ENCODE assay signal across 1 cellular context in genomic region chr14:71358209-71358931, GRCh38.
TF ChIP-seq lines count a peak whose summit lies in the region.

No MANE protein-coding gene starts in this region.

TF ChIP-seq in GM12878, 131 proteins besides CTCF, POLR2A, EP300 and RAD21 (continued from another document):
- TF ChIP-seq MAX (IDR thresholded peaks at IDR 0.05; ENCODE audit: low read depth, low read length) (no peak), EED (IDR thresholded peaks at IDR 0.05; ENCODE audit: low read depth) (peak; percentile 76; the same call in 1 of the 2 replicates), ATF7 (IDR thresholded peaks at IDR 0.05; ENCODE audit: low read depth) (peak; percentile 53), MEF2B (IDR thresholded peaks at IDR 0.05; ENCODE audit: partially characterized antibody, poor library complexity, severe bottlenecking) (peak; percentile 73), ETV6 (conservative IDR thresholded peaks at IDR 0.05 in 1 of 2, IDR thresholded peaks at IDR 0.05 in 1 of 2; ENCODE audit: borderline replicate concordance in 1 of 2, low read depth in 1 of 2) (0 out of 4 replicates have a peak, but pooled peaks of 1 of the 2 experiments have one; percentile 26), PRDM15 (CRISPR knock-in tag; IDR thresholded peaks at IDR 0.05) (no peak), ZNF24 (IDR thresholded peaks at IDR 0.05) (peak; percentile 57)
